Comparison of ENCODE assay signal across 8 cellular contexts in the genomic region with DNA sequence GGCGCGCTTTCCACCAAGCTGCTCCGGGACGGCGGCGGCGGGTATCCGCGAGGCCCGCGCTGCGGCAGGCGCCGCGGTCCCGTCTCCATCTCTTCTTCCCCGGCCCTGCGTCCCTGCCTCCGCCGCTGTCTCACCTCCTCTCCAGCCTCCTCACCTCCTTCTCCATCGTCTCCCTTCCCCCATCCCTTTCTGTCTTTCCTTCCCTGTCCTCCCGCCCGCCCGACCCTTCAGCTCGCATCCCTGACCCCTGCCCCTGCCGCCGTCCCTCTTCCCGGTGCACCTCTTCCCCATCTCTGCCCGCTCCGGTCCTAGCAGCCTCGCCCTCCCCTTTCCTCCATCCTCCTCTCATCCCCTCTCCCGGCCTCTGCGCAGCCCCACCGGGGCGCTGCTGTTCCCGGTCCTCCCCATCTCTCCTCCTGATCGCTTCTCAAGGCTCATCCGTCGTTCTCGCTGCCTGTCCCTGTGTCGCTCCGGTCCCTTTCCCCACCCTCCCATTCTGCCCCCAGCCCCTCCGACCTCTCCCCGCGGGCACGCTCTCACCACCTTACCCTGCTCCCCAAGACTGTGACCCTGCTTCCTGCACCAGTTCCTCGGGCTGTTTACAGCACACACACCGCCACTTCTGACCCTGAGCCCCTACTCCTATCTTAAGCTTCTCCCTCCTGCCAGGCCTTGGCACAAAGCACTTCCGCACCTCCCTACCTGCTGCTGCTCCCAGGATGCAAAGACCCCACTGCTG. TPM values are rescaled to one million over a fixed set of nuclear protein-coding genes. Genes with fewer than 3 reads are reported as not detected.
DNase-seq lines count a peak whose midpoint lies in the region; ATAC-seq and TF ChIP-seq lines count a peak whose summit lies in the region.

No MANE protein-coding gene starts in this region.

- peaks cover 1% of the 10 kb centered on the region for H3K36me3 Mint-ChIP-seq in memory B cell

- H3K9me3 Mint-ChIP-seq in memory B cell, result no peaks in the 10 kb centered on the region

- H3F3A ChIP-seq in OCI-LY1 (ENCODE audit: insufficient read depth, low read length), result no peaks in the 10 kb centered on the region

- no peaks in the 10 kb centered on the region for H3K79me2 ChIP-seq in OCI-LY1 (ENCODE audit: insufficient read depth, low read length)
- H3K79me2 ChIP-seq in mammary epithelial cell (ENCODE audit: insufficient read depth, low read length), result peaks cover 43% of the 10 kb centered on the region

- intact Hi-C loops in mammary epithelial cell (cut with micrococcal nuclease) (no loop called here), upper lobe of right lung (cut with DNase I) (no loop called here)

- ATAC-seq in GM19438 (IDR thresholded peaks at IDR 0.05; ENCODE audit: low read depth, unreplicated experiment) (peak; percentile 1), memory B cell (ENCODE audit: low read depth) (peak; percentile 1), upper lobe of right lung (peak; percentile 2), HG03439 (IDR thresholded peaks at IDR 0.05; ENCODE audit: unreplicated experiment) (no peak)

- H3K9me3 ChIP-seq in OCI-LY1 (ENCODE audit: low read length), result no peaks in the 10 kb centered on the region
- H3K9me3 ChIP-seq in mammary epithelial cell (replicated peaks; ENCODE audit: insufficient read depth, low read length), result no peaks in the 10 kb centered on the region
- no peaks in the 10 kb centered on the region for H3K9me3 ChIP-seq in upper lobe of right lung

- DNase-seq in mammary epithelial cell, result no peak
- no peak for DNase-seq in memory B cell (ENCODE audit: low spot score in 2 of 2)
- no peak for DNase-seq in upper lobe of right lung
- DNase-seq in occipital lobe (lab: John Stamatoyannopoulos, UW), result no peak

- H3K36me3 ChIP-seq in OCI-LY1 (ENCODE audit: insufficient read depth, low read length), result no peaks in the 10 kb centered on the region
- H3K36me3 ChIP-seq in mammary epithelial cell (ENCODE audit: insufficient read depth, low read length), result no peaks in the 10 kb centered on the region
- H3K36me3 ChIP-seq in upper lobe of right lung, result no peaks in the 10 kb centered on the region

- dilution Hi-C loops in mammary epithelial cell (cut with HindIII; ENCODE audit: low sequenced_read_pairs), result no loop called here

- H3K4me3 ChIP-seq in OCI-LY1 (ENCODE audit: low read depth, low read length, poor library complexity, severe bottlenecking) (peak overlapping the region; percentile 94), mammary epithelial cell (replicated peaks in 1 of 3; ENCODE audit: insufficient read depth in 1 of 3, low read depth in 2 of 3, low read length in 3 of 3) (peak overlapping the region; percentile 67 to 85 (median 73)), upper lobe of right lung (peak overlapping the region; percentile 76)

- H4K20me1 ChIP-seq in OCI-LY1 (ENCODE audit: insufficient read depth, low read length), result no peaks in the 10 kb centered on the region
- no peaks in the 10 kb centered on the region for H4K20me1 ChIP-seq in mammary epithelial cell (ENCODE audit: insufficient read depth, low read length)

- H3K27ac Mint-ChIP-seq in memory B cell, result peak overlapping the region; percentile 93

- no peaks in the 10 kb centered on the region for H3K27me3 Mint-ChIP-seq in memory B cell

- H3K9ac ChIP-seq in OCI-LY1 (ENCODE audit: low read length), result peak overlapping the region; percentile 74
- peak overlapping the region; percentile 42 for H3K9ac ChIP-seq in mammary epithelial cell (ENCODE audit: insufficient read depth, low read length)

- peak overlapping the region; percentile 96 for H3K4me3 Mint-ChIP-seq in memory B cell

- CTCF ChIA-PET in mammary epithelial cell (lab: Charles Lee; ENCODE audit: low non-redundant PET), result no interaction called here

- in situ Hi-C loops in mammary epithelial cell (cut with MboI; ENCODE audit: low sequenced_read_pairs in 2 of 2), result no loop called here

- H3K4me2 ChIP-seq in OCI-LY1 (ENCODE audit: low read length), result peak overlapping the region; percentile 96
- peak overlapping the region; percentile 96 for H3K4me2 ChIP-seq in mammary epithelial cell (ENCODE audit: insufficient read depth, low read depth, low read length)

- TF ChIP-seq CTCF in C4-2B (conservative IDR thresholded peaks at IDR 0.05) (no peak), OCI-LY1 (IDR thresholded peaks at IDR 0.05; ENCODE audit: low read length) (no peak), mammary epithelial cell (conservative IDR thresholded peaks at IDR 0.05 in 1 of 2, IDR thresholded peaks at IDR 0.05 in 1 of 2; ENCODE audit: extremely low read depth in 1 of 2, insufficient read depth in 1 of 2, low read depth in 1 of 2, low read length in 2 of 2) (no peak), upper lobe of right lung (IDR thresholded peaks at IDR 0.05) (no peak)

- H3K27ac ChIP-seq in C4-2B, result peak overlapping the region; percentile 87
- H3K27ac ChIP-seq in OCI-LY1 (ENCODE audit: low read depth, low read length, poor library complexity, severe bottlenecking), result peak overlapping the region; percentile 68
- no peak overlapping the region for H3K27ac ChIP-seq in mammary epithelial cell (ENCODE audit: insufficient read depth, low read depth, low read length)
- peak overlapping the region; percentile 96 for H3K27ac ChIP-seq in upper lobe of right lung

- peaks cover 26% of the 10 kb centered on the region for H3K4me1 ChIP-seq in OCI-LY1 (ENCODE audit: insufficient read depth, low read length, severe bottlenecking)
- peaks cover 18% of the 10 kb centered on the region for H3K4me1 ChIP-seq in mammary epithelial cell (ENCODE audit: insufficient read depth, low read length)
- H3K4me1 ChIP-seq in upper lobe of right lung, result peaks cover 9% of the 10 kb centered on the region

- WGBS in mammary epithelial cell (ENCODE audit: low coverage, missing lambda C conversion rate), result 1% methylated on average over 10 of the region's 49 CpGs

- peaks cover 35% of the 10 kb centered on the region for H3K4me1 Mint-ChIP-seq in memory B cell

- no peaks in the 10 kb centered on the region for H3K9me2 ChIP-seq in OCI-LY1 (ENCODE audit: low read depth, low read length)

- no TSS peak for BruUV-seq in mammary epithelial cell (replicated peaks; lab: Mats Ljungman, UMichigan)

- H2AFZ ChIP-seq in OCI-LY1 (ENCODE audit: low read length) (no peak overlapping the region), mammary epithelial cell (ENCODE audit: low read depth, low read length) (peak overlapping the region; percentile 83)

- H3K27me3 ChIP-seq in OCI-LY1 (ENCODE audit: insufficient read depth, low read length) (no peaks in the 10 kb centered on the region), mammary epithelial cell (ENCODE audit: insufficient read depth, low read length) (no peaks in the 10 kb centered on the region), upper lobe of right lung (no peaks in the 10 kb centered on the region)

RNA-seq across cellular contexts. Expression of a gene that starts 0.8 kb away (rescaled TPM):
- 10 to 100 TPM in 1 of 2 donors, 1 to 10 TPM in 1; 8.2 to 18.4 TPM for total RNA-seq in mammary epithelial cell
- 8.2 TPM for polyA plus RNA-seq in mammary epithelial cell
- polyA minus RNA-seq in mammary epithelial cell, result 19.7 TPM
- total RNA-seq in upper lobe of right lung, result 14.6 TPM
- total RNA-seq in occipital lobe, result 8.6 TPM

RNA-seq across cellular contexts. Expression of a gene that starts 52.7 kb away (rescaled TPM):
- total RNA-seq in mammary epithelial cell, result 1 to 10 TPM; 4.8 to 7.4 TPM
- polyA plus RNA-seq in mammary epithelial cell, result 4.8 TPM
- 14.3 TPM for polyA minus RNA-seq in mammary epithelial cell
- total RNA-seq in upper lobe of right lung, result 60.4 TPM
- 5.1 TPM for total RNA-seq in occipital lobe
